In the genomic region with DNA sequence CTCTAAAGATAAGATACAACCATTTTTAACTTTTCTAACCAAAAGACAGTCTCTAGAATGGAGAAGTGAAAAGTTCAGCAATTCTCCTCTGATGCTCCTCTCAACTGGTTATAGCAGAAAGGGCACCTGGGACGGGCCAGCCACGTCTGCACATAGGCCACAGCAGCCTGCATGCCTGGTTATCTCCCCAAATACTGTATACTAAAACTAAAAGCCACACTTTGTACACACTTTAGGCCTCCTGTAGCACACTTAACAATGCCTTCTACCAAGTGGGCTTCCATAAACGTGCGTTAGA, we compare ENCODE assay signal across 10 cellular contexts.
A peak's percentile ranks its signal among the peaks of the same experiment; 100 is the strongest.
DNase-seq lines count a peak whose midpoint lies in the region; ATAC-seq and TF ChIP-seq lines count a peak whose summit lies in the region.
"Had no signal": no experiment of that assay in that cellular context is flagged by ENCODE, and none has a peak within 500 bp of the region (broad histone marks: within the 10 kb centered on the region; RNA-seq: fewer than 3 reads in every experiment).

No MANE protein-coding gene starts in this region.

- WGBS in thyroid gland, 2 donors = 70 to 79% methylated on average over 4 of the region's 4 CpGs

- intact Hi-C loops in activated B cell treated with CpG ODN at 0.5 μM for 24 hours (cut with micrococcal nuclease) = loop anchor here (1.0 to 10.0 kb wide), 2 partner anchors 14 to 887 kb away; no protein-coding TSS in a partner anchor
- intact Hi-C loops in thyroid gland (cut with DNase I) = no loop called here

- DNase-seq in GM10248 (ENCODE audit: extremely low spot score) (peak; percentile 67), activated B cell treated with CpG ODN at 0.5 μM for 24 hours (no peak), SJCRH30 (no peak), thyroid gland (no peak), D341Med (ENCODE audit: low spot score) (no peak)
- DNase-seq in activated CD4-positive, alpha-beta T cell treated with anti-CD3 and anti-CD28 coated beads, Interleukin-2, amount 50 U/mL, for 1 hour = no peak
- DNase-seq: DMS 273 treated with DMSO at 0.1 percent for 48 hours had no signal

- H3K36me3 ChIP-seq in SJCRH30 (no peaks in the 10 kb centered on the region), thyroid gland (no peaks in the 10 kb centered on the region)

- peak overlapping the region; percentile 82 for H3K4me3 Mint-ChIP-seq in activated B cell treated with CpG ODN at 0.5 μM for 24 hours

- POLR2A ChIA-PET in GM10248 (lab: Yijun Ruan, JAX) (interaction anchor here (0.6 to 0.7 kb wide), 3 partner anchors 18 to 321 kb away, joined by 3 to 4 read pairs (median 3); no protein-coding TSS in a partner anchor), activated B cell treated with CpG ODN at 0.5 μM for 24 hours (lab: Charles Lee) (interaction anchor here (0.6 to 3.9 kb wide), 8 partner anchors 9 to 218 kb away, joined by 3 to 48 read pairs (median 7); no protein-coding TSS in a partner anchor)

- H3K4me1 Mint-ChIP-seq in activated B cell treated with CpG ODN at 0.5 μM for 24 hours = peaks cover 83% of the 10 kb centered on the region

- H3K4me1 ChIP-seq in SJCRH30 (no peaks in the 10 kb centered on the region), thyroid gland (no peaks in the 10 kb centered on the region)

- H3K9me3 ChIP-seq in SJCRH30 (replicated peaks) (no peaks in the 10 kb centered on the region), thyroid gland (no peaks in the 10 kb centered on the region)

- H3K27me3 ChIP-seq in SJCRH30 (no peaks in the 10 kb centered on the region), thyroid gland (no peaks in the 10 kb centered on the region)

- H3K4me3 ChIP-seq in SJCRH30 (no peak overlapping the region), thyroid gland (replicated peaks in 1 of 3) (no peak overlapping the region)
- H3K4me3 ChIP-seq: lung had no signal

- TF ChIP-seq CTCF in GM10248 (IDR thresholded peaks at IDR 0.05; ENCODE audit: control extremely low read depth, extremely low read depth, low read depth, missing control alignments) (no peak), activated B cell treated with CpG ODN at 0.5 μM for 24 hours (IDR thresholded peaks at IDR 0.05) (no peak), thyroid gland (IDR thresholded peaks at IDR 0.05) (no peak)

- H3K27me3 Mint-ChIP-seq in activated B cell treated with CpG ODN at 0.5 μM for 24 hours = no peaks in the 10 kb centered on the region

- H3K36me3 Mint-ChIP-seq in activated B cell treated with CpG ODN at 0.5 μM for 24 hours (ENCODE audit: low read depth) = peaks cover 57% of the 10 kb centered on the region

- no peak for TF ChIP-seq POLR2A in thyroid gland (IDR thresholded peaks at IDR 0.05)

- ATAC-seq in GM19372 (IDR thresholded peaks at IDR 0.05; ENCODE audit: low read depth, unreplicated experiment) = peak; percentile 65
- peak; percentile 89 for ATAC-seq in HG03025 (IDR thresholded peaks at IDR 0.05; ENCODE audit: low FRiP score, unreplicated experiment)
- peak; percentile 81 for ATAC-seq in activated B cell treated with CpG ODN at 0.5 μM for 24 hours (ENCODE audit: low read depth)

- CTCF ChIA-PET in GM10248 (lab: Yijun Ruan, JAX) (interaction anchor here (1.3 to 3.1 kb wide), 4 partner anchors 14 to 177 kb away, joined by 5 to 17 read pairs (median 6); no protein-coding TSS in a partner anchor), activated B cell treated with CpG ODN at 0.5 μM for 24 hours (lab: Charles Lee) (interaction anchor here (0.6 to 3.3 kb wide), 4 partner anchors 10 to 37 kb away, joined by 5 to 12 read pairs (median 8); no protein-coding TSS in a partner anchor)

- peaks cover 2% of the 10 kb centered on the region for H3K9me3 Mint-ChIP-seq in activated B cell treated with CpG ODN at 0.5 μM for 24 hours

- H3K27ac Mint-ChIP-seq in activated B cell treated with CpG ODN at 0.5 μM for 24 hours = peak overlapping the region; percentile 98

- H3K27ac ChIP-seq in SJCRH30 (no peak overlapping the region), thyroid gland (no peak overlapping the region)
